In the genomic region with DNA sequence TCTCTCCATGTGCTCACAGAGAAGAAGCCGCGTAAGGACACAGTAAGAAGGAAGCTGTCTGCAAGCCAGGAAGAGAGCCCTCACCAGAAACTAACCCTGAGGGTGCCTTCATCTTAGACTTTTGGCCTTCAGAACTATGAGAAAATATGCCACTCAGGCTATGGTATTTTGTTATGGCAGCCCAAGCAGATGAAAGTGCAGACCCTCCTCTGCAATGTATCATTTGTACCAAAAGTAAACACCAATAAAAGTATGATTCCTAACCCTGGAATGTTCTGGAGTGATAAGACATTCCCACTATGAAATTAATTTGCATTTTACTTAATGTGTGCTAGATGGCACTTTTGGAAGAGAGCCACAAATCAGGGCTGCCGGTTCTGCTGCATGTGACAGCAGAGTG, we compare ENCODE assay signal across 22 cellular contexts.
"Had no signal": no experiment of that assay in that cellular context is flagged by ENCODE, and none has a peak within 500 bp of the region (broad histone marks: within the 10 kb centered on the region; RNA-seq: fewer than 3 reads in every experiment).

No MANE protein-coding gene starts in this region.

- DNase-seq: activated CD4-positive, alpha-beta T cell treated with anti-CD3 and anti-CD28 coated beads, Interleukin-2, amount 10 ng/mL, durations not matched to agents 24 days and 14 days; activated CD4-positive, CD25-positive, alpha-beta regulatory T cell; activated CD8-positive, alpha-beta memory T cell treated with anti-CD3 and anti-CD28 coated beads, Interleukin-2, amount 50 U/mL, for 48 hours; activated naive CD8-positive, alpha-beta T cell treated with anti-CD3 and anti-CD28 coated beads, Interleukin-2, amount 10 ng/mL, durations not matched to agents 7 days and 5 days; aorta; dorsolateral prefrontal cortex; endodermal cell; hypothalamus; kidney; left ventricle myocardium superior; mucosa of descending colon; natural killer cell; small intestine; stimulated activated CD4-positive, alpha-beta T cell treated with anti-CD3 and anti-CD28 coated beads, Interleukin-4, amount 100 ng/mL, for 24 hours; stimulated activated naive CD4-positive, alpha-beta T cell treated with Interleukin-2 at 50 U/mL for 16 hours; substantia nigra; T-helper 2 cell; uterus had no signal

- H3K4me1 ChIP-seq: right atrium auricular region, tibial nerve, uterus had no signal

- H3K36me3 ChIP-seq: neutrophil, right atrium auricular region, tibial nerve, uterus had no signal

- H3K9me3 ChIP-seq: mucosa of descending colon, neutrophil, right atrium auricular region, tibial nerve, uterus had no signal

- H3K27ac ChIP-seq: dorsolateral prefrontal cortex, neutrophil, right atrium auricular region, tibial nerve, uterus had no signal

- H3K36me3 Mint-ChIP-seq: activated naive CD8-positive, alpha-beta T cell treated with anti-CD3 and anti-CD28 coated beads, Interleukin-2, amount 10 ng/mL, durations not matched to agents 7 days and 5 days; memory B cell; natural killer cell had no signal

- H3K4me3 ChIP-seq: dorsolateral prefrontal cortex, mucosa of descending colon, right atrium auricular region, tibial nerve, uterus had no signal

- ATAC-seq: left ventricle myocardium superior, mucosa of descending colon, natural killer cell had no signal

- H3K4me3 Mint-ChIP-seq: activated CD4-positive, alpha-beta T cell treated with anti-CD3 and anti-CD28 coated beads, Interleukin-2, amount 10 ng/mL, durations not matched to agents 24 days and 14 days; activated naive CD8-positive, alpha-beta T cell treated with anti-CD3 and anti-CD28 coated beads, Interleukin-2, amount 10 ng/mL, durations not matched to agents 7 days and 5 days; endodermal cell; memory B cell; natural killer cell had no signal

- H3K27me3 ChIP-seq: neutrophil, right atrium auricular region, tibial nerve, uterus had no signal

- H3K4me1 Mint-ChIP-seq: activated CD4-positive, alpha-beta T cell treated with anti-CD3 and anti-CD28 coated beads, Interleukin-2, amount 10 ng/mL, durations not matched to agents 24 days and 14 days; activated naive CD8-positive, alpha-beta T cell treated with anti-CD3 and anti-CD28 coated beads, Interleukin-2, amount 10 ng/mL, durations not matched to agents 7 days and 5 days; memory B cell had no signal

- H3K9me3 Mint-ChIP-seq: activated CD4-positive, alpha-beta T cell treated with anti-CD3 and anti-CD28 coated beads, Interleukin-2, amount 10 ng/mL, durations not matched to agents 24 days and 14 days; activated naive CD8-positive, alpha-beta T cell treated with anti-CD3 and anti-CD28 coated beads, Interleukin-2, amount 10 ng/mL, durations not matched to agents 7 days and 5 days; memory B cell; natural killer cell had no signal

- H3K27ac Mint-ChIP-seq: activated CD4-positive, alpha-beta T cell treated with anti-CD3 and anti-CD28 coated beads, Interleukin-2, amount 10 ng/mL, durations not matched to agents 24 days and 14 days; activated naive CD8-positive, alpha-beta T cell treated with anti-CD3 and anti-CD28 coated beads, Interleukin-2, amount 10 ng/mL, durations not matched to agents 7 days and 5 days; endodermal cell; memory B cell; natural killer cell had no signal
